ENCODE assay signal across 12 cellular contexts in the genomic region with DNA sequence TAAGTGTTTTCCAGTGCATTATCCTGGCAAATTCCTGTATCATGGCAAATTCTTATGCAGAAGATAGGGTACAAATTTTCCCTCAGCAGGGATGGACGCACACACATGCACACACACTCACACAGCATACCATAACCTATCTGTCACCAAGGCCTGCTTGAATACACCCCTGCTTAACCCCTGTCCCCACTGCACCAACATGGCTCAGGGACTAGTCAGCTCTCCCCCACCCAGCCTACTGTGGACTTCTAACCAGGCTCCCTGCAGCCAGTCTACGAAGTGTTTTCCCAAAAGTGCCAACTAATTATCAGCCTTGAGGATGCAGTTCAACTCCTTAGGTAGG.
A peak's percentile ranks its signal among the peaks of the same experiment; 100 is the strongest.
DNase-seq lines count a peak whose midpoint lies in the region; ATAC-seq and TF ChIP-seq lines count a peak whose summit lies in the region.
"Had no signal": no experiment of that assay in that cellular context is flagged by ENCODE, and none has a peak within 500 bp of the region (broad histone marks: within the 10 kb centered on the region; RNA-seq: fewer than 3 reads in every experiment).

No MANE protein-coding gene starts in this region.

- no peaks in the 10 kb centered on the region for H3K9me3 ChIP-seq in heart right ventricle
- H3K9me3 ChIP-seq in upper lobe of right lung, result no peaks in the 10 kb centered on the region
- H3K9me3 ChIP-seq: esophagus muscularis mucosa had no signal

- DNase-seq in heart right ventricle, result no peak
- DNase-seq in Right ventricle myocardium inferior (ENCODE audit: missing footprints), result no peak
- peak; percentile 37 for DNase-seq in astrocyte of the hippocampus (ENCODE audit: low read depth, low spot score)
- peak; percentile 57 for DNase-seq in iris pigment epithelial cell (ENCODE audit: low read depth)
- DNase-seq in upper lobe of right lung, result no peak
- no peak for DNase-seq in T1000 (lab: John Stamatoyannopoulos, UW)
- no peak for DNase-seq in HPDE6-E6E7 (ENCODE audit: extremely low spot score)
- DNase-seq: activated CD4-positive, alpha-beta T cell treated with anti-CD3 and anti-CD28 coated beads for 4 hours; activated naive CD4-positive, alpha-beta T cell treated with anti-CD3 and anti-CD28 coated beads, Interleukin-2, amount 50 U/mL, for 16 hours; NCI-H2107 had no signal

- H3K27me3 ChIP-seq in heart right ventricle (no peaks in the 10 kb centered on the region), upper lobe of right lung (no peaks in the 10 kb centered on the region)
- H3K27me3 ChIP-seq: esophagus muscularis mucosa had no signal

- no peaks in the 10 kb centered on the region for H3K36me3 ChIP-seq in heart right ventricle
- no peaks in the 10 kb centered on the region for H3K36me3 ChIP-seq in upper lobe of right lung
- H3K36me3 ChIP-seq: esophagus muscularis mucosa had no signal

- H3K4me3 ChIP-seq in heart right ventricle, result no peak overlapping the region
- H3K4me3 ChIP-seq in upper lobe of right lung, result no peak overlapping the region
- H3K4me3 ChIP-seq: esophagus muscularis mucosa had no signal

- TF ChIP-seq CTCF in heart right ventricle (IDR thresholded peaks at IDR 0.05) (no peak), upper lobe of right lung (IDR thresholded peaks at IDR 0.05) (no peak)

- H3K27ac ChIP-seq in heart right ventricle, result peak overlapping the region in 8 of 10 donors; percentile 19 to 84 (median 66)
- H3K27ac ChIP-seq in upper lobe of right lung, result no peak overlapping the region

- WGBS in heart right ventricle, 2 donors, result 95 to 99% methylated on average over 2 of the region's 2 CpGs

- H3K4me1 ChIP-seq in heart right ventricle, result peaks cover 20 to 71% (median 54%) of the 10 kb centered on the region in 9 donors
- peaks cover 16% of the 10 kb centered on the region for H3K4me1 ChIP-seq in upper lobe of right lung

- peak in 1 of 8 donors; percentile 43 for ATAC-seq in heart right ventricle
- ATAC-seq in Right ventricle myocardium inferior, result no peak
- ATAC-seq in upper lobe of right lung, result peak; percentile 27
- no peak for ATAC-seq in HG03175 (IDR thresholded peaks at IDR 0.05; ENCODE audit: unreplicated experiment)

- intact Hi-C loops in heart right ventricle (cut with DNase I), result loop anchor here in 1 of 10 donors (5.0 to 10.0 kb wide), 3 partner anchors 44 to 146 kb away; a partner anchor contains a TSS
- intact Hi-C loops in Right ventricle myocardium inferior (cut with DNase I), result loop anchor here (5.0 kb wide), 1 partner anchor 59 kb away; no protein-coding TSS in a partner anchor
- intact Hi-C loops in upper lobe of right lung (cut with DNase I), result no loop called here

Comparison
In these comparisons a context has a peak if more than half of its experiments do, and no peak if none do; other contexts are left out.
1. DNase-seq: peak in astrocyte of the hippocampus (single experiment) and iris pigment epithelial cell (single experiment); none in heart right ventricle (0 of 2), Right ventricle myocardium inferior (single experiment), upper lobe of right lung (single experiment), T1000 (single experiment) and HPDE6-E6E7 (single experiment).